Comparison of ENCODE assay signal across 11 cellular contexts in genomic region chr2:238644095-238645081, GRCh38.
DNase-seq lines count a peak whose midpoint lies in the region; ATAC-seq and TF ChIP-seq lines count a peak whose summit lies in the region.
"Had no signal": no experiment of that assay in that cellular context is flagged by ENCODE, and none has a peak within 500 bp of the region (broad histone marks: within the 10 kb centered on the region; RNA-seq: fewer than 3 reads in every experiment).

No MANE protein-coding gene starts in this region.

- TF ChIP-seq RAD21 in SK-N-SH (IDR thresholded peaks at IDR 0.05; ENCODE audit: low read length): no peak

- intact Hi-C loops in left ventricle myocardium superior (cut with micrococcal nuclease): no loop called here

- no peaks in the 10 kb centered on the region for H3K36me3 Mint-ChIP-seq in stimulated activated memory B cell treated with anti-CD40 and anti-IgM and Interleukin-4, amounts not matched to agents 10 μg/mL and 1 μg/mL and 100 μg/mL, for 72 hours
- H3K36me3 Mint-ChIP-seq: naive B cell had no signal

- H3K36me3 ChIP-seq in SK-N-SH (replicated peaks in 1 of 2; ENCODE audit: control insufficient read depth in 1 of 2, insufficient read depth in 2 of 2, low read length in 1 of 2): no peaks in the 10 kb centered on the region
- H3K36me3 ChIP-seq: cardiac muscle cell had no signal

- H3K9me3 Mint-ChIP-seq in stimulated activated memory B cell treated with anti-CD40 and anti-IgM and Interleukin-4, amounts not matched to agents 10 μg/mL and 1 μg/mL and 100 μg/mL, for 72 hours: no peaks in the 10 kb centered on the region
- H3K9me3 Mint-ChIP-seq: naive B cell had no signal

- peaks cover 2 to 10% of the 10 kb centered on the region in 2 experiments; a peak in 3 of 4 replicates for H3K4me1 ChIP-seq in SK-N-SH (ENCODE audit: control insufficient read depth in 1 of 2, insufficient read depth in 2 of 2, low read depth in 1 of 2, low read length in 1 of 2)

- H3K27ac Mint-ChIP-seq in stimulated activated memory B cell treated with anti-CD40 and anti-IgM and Interleukin-4, amounts not matched to agents 10 μg/mL and 1 μg/mL and 100 μg/mL, for 72 hours: no peak overlapping the region
- H3K27ac Mint-ChIP-seq: naive B cell had no signal

- TF ChIP-seq EP300 in SK-N-SH (IDR thresholded peaks at IDR 0.05; ENCODE audit: borderline replicate concordance in 1 of 2, low read depth in 1 of 2, low read length in 1 of 2): peak; percentile 77 to 79

- no peaks in the 10 kb centered on the region for H3K9me3 ChIP-seq in SK-N-SH

- peaks cover 9% of the 10 kb centered on the region for H3K4me1 Mint-ChIP-seq in stimulated activated memory B cell treated with anti-CD40 and anti-IgM and Interleukin-4, amounts not matched to agents 10 μg/mL and 1 μg/mL and 100 μg/mL, for 72 hours
- H3K4me1 Mint-ChIP-seq: naive B cell had no signal

- peak overlapping the region; percentile 71 to 95; a peak in 3 of 4 replicates for H3K27ac ChIP-seq in SK-N-SH (ENCODE audit: low read depth in 2 of 2, low read length in 1 of 2)
- H3K27ac ChIP-seq: 22Rv1, cardiac muscle cell had no signal

- no peaks in the 10 kb centered on the region for H4K20me1 ChIP-seq in SK-N-SH (ENCODE audit: insufficient read depth)

- H3K4me3 Mint-ChIP-seq in stimulated activated memory B cell treated with anti-CD40 and anti-IgM and Interleukin-4, amounts not matched to agents 10 μg/mL and 1 μg/mL and 100 μg/mL, for 72 hours: no peak overlapping the region
- H3K4me3 Mint-ChIP-seq: naive B cell had no signal

- H3K4me3 ChIP-seq in SK-N-SH (ENCODE audit: low read depth in 2 of 2, low read length in 1 of 2): peak overlapping the region in 1 of 2 experiments; percentile 30; a peak in 1 of 4 replicates
- no peak overlapping the region for H3K4me3 ChIP-seq in foreskin fibroblast (ENCODE audit: low read depth in 1 of 2, low read length in 2 of 2)
- H3K4me3 ChIP-seq: cardiac muscle cell had no signal

- TF ChIP-seq CTCF in SK-N-SH (IDR thresholded peaks at IDR 0.05): no peak
- TF ChIP-seq CTCF in foreskin fibroblast (IDR thresholded peaks at IDR 0.05; ENCODE audit: low read depth, low read length): no peak

- H3K4me2 ChIP-seq in SK-N-SH: peak overlapping the region; percentile 72

- CTCF ChIA-PET in SK-N-SH (lab: Yijun Ruan, JAX): interaction anchor here (0.9 kb wide), 1 partner anchor 71 kb away, joined by 3 read pairs; no protein-coding TSS in a partner anchor

- ATAC-seq in stimulated activated memory B cell treated with anti-CD40 and anti-IgM and Interleukin-4, amounts not matched to agents 10 μg/mL and 1 μg/mL and 100 μg/mL, for 72 hours: peak; percentile 47
- ATAC-seq in HG03354 (IDR thresholded peaks at IDR 0.05; ENCODE audit: poor library complexity, severe bottlenecking, unreplicated experiment): no peak
- ATAC-seq in left ventricle myocardium superior: no peak
- ATAC-seq in GM21737 (IDR thresholded peaks at IDR 0.05; ENCODE audit: unreplicated experiment): no peak

- peak overlapping the region; percentile 87 for H2AFZ ChIP-seq in SK-N-SH (ENCODE audit: low read depth)

- POLR2A ChIA-PET in SK-N-SH (lab: Yijun Ruan, JAX): no interaction called here

- peak overlapping the region; percentile 47; the same call in 1 of the 2 replicates for H3K9ac ChIP-seq in SK-N-SH

- 26% methylated on average over 9 of the region's 11 CpGs for WGBS in SK-N-SH (ENCODE audit: low lambda C conversion rate)

- peak; percentile 60 for DNase-seq in DMS53 (lab: John Stamatoyannopoulos, UW)
- DNase-seq in DMS53 treated with DMSO at 0.1 percent for 48 hours (lab: John Stamatoyannopoulos, UW; ENCODE audit: unreplicated experiment): no peak
- DNase-seq in SK-N-SH: no peak
- DNase-seq in foreskin fibroblast: peak; percentile 88 to 93
- no peak for DNase-seq in left ventricle myocardium superior
- DNase-seq: naive B cell had no signal

- H3F3A ChIP-seq in SK-N-SH (replicated peaks; ENCODE audit: insufficient read depth): peaks cover 10% of the 10 kb centered on the region

- no peaks in the 10 kb centered on the region for H3K9me2 ChIP-seq in SK-N-SH

- no peaks in the 10 kb centered on the region for H3K79me2 ChIP-seq in SK-N-SH (ENCODE audit: insufficient read depth)

- peaks cover 15% of the 10 kb centered on the region for H3K27me3 Mint-ChIP-seq in stimulated activated memory B cell treated with anti-CD40 and anti-IgM and Interleukin-4, amounts not matched to agents 10 μg/mL and 1 μg/mL and 100 μg/mL, for 72 hours

- H3K27me3 ChIP-seq in SK-N-SH (ENCODE audit: insufficient read depth): no peaks in the 10 kb centered on the region
- H3K27me3 ChIP-seq: cardiac muscle cell had no signal

TF ChIP-seq in SK-N-SH, 30 proteins besides CTCF, POLR2A, EP300 and RAD21 (continues in another document):
- TF ChIP-seq MEF2A (IDR thresholded peaks at IDR 0.05; ENCODE audit: borderline replicate concordance, low read depth) (no peak), REST (IDR thresholded peaks at IDR 0.05; ENCODE audit: low read depth, low read length) (no peak), IRF3 (IDR thresholded peaks at IDR 0.05; ENCODE audit: low read depth, low read length) (no peak), YY1 (IDR thresholded peaks at IDR 0.05; ENCODE audit: low read depth) (0 out of 2 replicates have a peak, but pooled peaks have one; percentile 13), CHD2 (IDR thresholded peaks at IDR 0.05; ENCODE audit: low read length, partially characterized antibody) (no peak), NRF1 (IDR thresholded peaks at IDR 0.05; ENCODE audit: low read depth, low read length) (no peak), MXI1 (IDR thresholded peaks at IDR 0.05; ENCODE audit: low read depth, low read length) (no peak), RXRA (IDR thresholded peaks at IDR 0.05; ENCODE audit: borderline replicate concordance, low read depth) (peak; percentile 92; the same call in 1 of the 2 replicates), POLR2AphosphoS5 (IDR thresholded peaks at IDR 0.05; ENCODE audit: low read depth, low read length) (peak; percentile 52; the same call in 1 of the 2 replicates), RCOR1 (IDR thresholded peaks at IDR 0.05; ENCODE audit: low read length) (no peak), PBX3 (IDR thresholded peaks at IDR 0.05) (peak; percentile 95), JUND (IDR thresholded peaks at IDR 0.05) (peak; percentile 94), FOXM1 (IDR thresholded peaks at IDR 0.05; ENCODE audit: low read depth) (peak; percentile 34; the same call in 1 of the 2 replicates), EZH2phosphoT487 (IDR thresholded peaks at IDR 0.05; ENCODE audit: borderline replicate concordance, low read depth) (no peak), TCF12 (IDR thresholded peaks at IDR 0.05) (peak; percentile 98), SMC3 (IDR thresholded peaks at IDR 0.05; ENCODE audit: low read depth, low read length) (no peak), FOXJ3 (CRISPR knock-in tag; IDR thresholded peaks at IDR 0.05) (no peak), USF1 (IDR thresholded peaks at IDR 0.05; ENCODE audit: borderline replicate concordance, low read depth) (no peak)

Comparison
In these comparisons a context has a peak if more than half of its experiments do, and no peak if none do; other contexts are left out.
1. DNase-seq: peak in DMS53 (single experiment) and foreskin fibroblast (2 of 2); none in DMS53 treated with DMSO at 0.1 percent for 48 hours (single experiment), SK-N-SH (single experiment) and left ventricle myocardium superior (single experiment).